In genomic region chr2:138942466-138942865, GRCh38 we compare ENCODE assay signal across 1 cellular context.
TF ChIP-seq lines count a peak whose summit lies in the region.

No MANE protein-coding gene starts in this region.

TF ChIP-seq in HepG2, 621 proteins besides CTCF, POLR2A, EP300 and RAD21 (continued from another document and continues in another):
- TF ChIP-seq ZNF781 (CRISPR knock-in tag; IDR thresholded peaks at IDR 0.05; ENCODE audit: borderline replicate concordance, not compliant biosample characterization) (no peak), ZNF17 (CRISPR knock-in tag; IDR thresholded peaks at IDR 0.05) (no peak), NFKB2 (CRISPR knock-in tag; IDR thresholded peaks at IDR 0.05; ENCODE audit: borderline replicate concordance) (peak; percentile 52; the same call in 1 of the 2 replicates), ZFP62 (CRISPR knock-in tag; IDR thresholded peaks at IDR 0.05) (no peak), IRF2 (CRISPR knock-in tag; IDR thresholded peaks at IDR 0.05) (peak; percentile 53; the same call in 1 of the 2 replicates), ZNF567 (CRISPR knock-in tag; IDR thresholded peaks at IDR 0.05; ENCODE audit: borderline replicate concordance) (no peak), ZNF546 (CRISPR knock-in tag; conservative IDR thresholded peaks at IDR 0.05) (no peak), ATM (IDR thresholded peaks at IDR 0.05; ENCODE audit: borderline replicate concordance) (no peak), RARA (CRISPR knock-in tag; IDR thresholded peaks at IDR 0.05) (no peak), MAFK (conservative IDR thresholded peaks at IDR 0.05 in 1 of 2, IDR thresholded peaks at IDR 0.05 in 1 of 2; ENCODE audit: low read length in 2 of 2) (no peak), ZNF512B (CRISPR knock-in tag; IDR thresholded peaks at IDR 0.05; ENCODE audit: borderline replicate concordance) (peak; percentile 42; the same call in 1 of the 2 replicates), RBFOX2 (IDR thresholded peaks at IDR 0.05; ENCODE audit: low read depth, low read length) (no peak), ZBTB33 (CRISPR knock-in tag; IDR thresholded peaks at IDR 0.05) (no peak), ZNF292 (CRISPR knock-in tag; IDR thresholded peaks at IDR 0.05; ENCODE audit: borderline replicate concordance, low read depth) (peak; percentile 81; the same call in 1 of the 2 replicates), THAP8 (CRISPR knock-in tag; IDR thresholded peaks at IDR 0.05; ENCODE audit: borderline replicate concordance) (no peak), TCF7L2 (IDR thresholded peaks at IDR 0.05; ENCODE audit: low read depth, low read length) (no peak), NR2F6 (IDR thresholded peaks at IDR 0.05) (no peak), NR2F6 (CRISPR knock-in tag; IDR thresholded peaks at IDR 0.05) (peak; percentile 27; the same call in 1 of the 2 replicates), ZNF577 (CRISPR knock-in tag; IDR thresholded peaks at IDR 0.05; ENCODE audit: borderline replicate concordance, low read depth) (no peak), MLLT10 (CRISPR knock-in tag; IDR thresholded peaks at IDR 0.05) (no peak), NRL (CRISPR knock-in tag; IDR thresholded peaks at IDR 0.05; ENCODE audit: borderline replicate concordance) (no peak)
- TF ChIP-seq, protein P1, sequence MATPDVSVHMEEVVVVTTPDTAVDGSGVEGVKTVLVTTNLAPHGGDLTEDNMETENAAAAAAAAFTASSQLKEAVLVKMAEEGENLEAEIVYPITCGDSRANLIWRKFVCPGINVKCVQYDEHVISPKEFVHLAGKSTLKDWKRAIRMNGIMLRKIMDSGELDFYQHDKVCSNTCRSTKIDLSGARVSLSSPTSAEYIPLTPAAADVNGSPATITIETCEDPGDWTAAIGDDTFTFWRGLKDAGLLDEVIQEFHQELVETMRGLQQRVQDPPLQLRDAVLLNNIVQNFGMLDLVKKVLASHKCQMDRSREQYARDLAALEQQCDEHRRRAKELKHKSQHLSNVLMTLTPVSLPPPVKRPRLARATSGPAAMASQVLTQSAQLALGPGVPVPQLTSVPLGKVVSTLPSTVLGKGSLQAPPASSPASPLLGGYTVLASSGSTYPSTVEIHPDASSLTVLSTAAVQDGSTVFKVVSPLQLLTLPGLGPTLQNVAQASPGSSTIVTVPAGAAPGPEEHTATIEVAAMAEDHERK (CRISPR knock-in tag; IDR thresholded peaks at IDR 0.05; ENCODE audit: low read depth), result no peak
- TF ChIP-seq, protein P2, sequence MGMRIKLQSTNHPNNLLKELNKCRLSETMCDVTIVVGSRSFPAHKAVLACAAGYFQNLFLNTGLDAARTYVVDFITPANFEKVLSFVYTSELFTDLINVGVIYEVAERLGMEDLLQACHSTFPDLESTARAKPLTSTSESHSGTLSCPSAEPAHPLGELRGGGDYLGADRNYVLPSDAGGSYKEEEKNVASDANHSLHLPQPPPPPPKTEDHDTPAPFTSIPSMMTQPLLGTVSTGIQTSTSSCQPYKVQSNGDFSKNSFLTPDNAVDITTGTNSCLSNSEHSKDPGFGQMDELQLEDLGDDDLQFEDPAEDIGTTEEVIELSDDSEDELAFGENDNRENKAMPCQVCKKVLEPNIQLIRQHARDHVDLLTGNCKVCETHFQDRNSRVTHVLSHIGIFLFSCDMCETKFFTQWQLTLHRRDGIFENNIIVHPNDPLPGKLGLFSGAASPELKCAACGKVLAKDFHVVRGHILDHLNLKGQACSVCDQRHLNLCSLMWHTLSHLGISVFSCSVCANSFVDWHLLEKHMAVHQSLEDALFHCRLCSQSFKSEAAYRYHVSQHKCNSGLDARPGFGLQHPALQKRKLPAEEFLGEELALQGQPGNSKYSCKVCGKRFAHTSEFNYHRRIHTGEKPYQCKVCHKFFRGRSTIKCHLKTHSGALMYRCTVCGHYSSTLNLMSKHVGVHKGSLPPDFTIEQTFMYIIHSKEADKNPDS (CRISPR knock-in tag; IDR thresholded peaks at IDR 0.05), result 0 out of 2 replicates have a peak, but pooled peaks have one; percentile 47
- TF ChIP-seq, protein P3, sequence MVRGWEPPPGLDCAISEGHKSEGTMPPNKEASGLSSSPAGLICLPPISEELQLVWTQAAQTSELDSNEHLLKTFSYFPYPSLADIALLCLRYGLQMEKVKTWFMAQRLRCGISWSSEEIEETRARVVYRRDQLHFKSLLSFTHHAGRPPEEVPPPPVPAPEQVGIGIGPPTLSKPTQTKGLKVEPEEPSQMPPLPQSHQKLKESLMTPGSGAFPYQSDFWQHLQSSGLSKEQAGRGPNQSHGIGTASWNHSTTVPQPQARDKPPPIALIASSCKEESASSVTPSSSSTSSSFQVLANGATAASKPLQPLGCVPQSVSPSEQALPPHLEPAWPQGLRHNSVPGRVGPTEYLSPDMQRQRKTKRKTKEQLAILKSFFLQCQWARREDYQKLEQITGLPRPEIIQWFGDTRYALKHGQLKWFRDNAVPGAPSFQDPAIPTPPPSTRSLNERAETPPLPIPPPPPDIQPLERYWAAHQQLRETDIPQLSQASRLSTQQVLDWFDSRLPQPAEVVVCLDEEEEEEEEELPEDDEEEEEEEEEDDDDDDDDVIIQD (CRISPR knock-in tag; IDR thresholded peaks at IDR 0.05; ENCODE audit: low read depth), result no peak
- TF ChIP-seq, protein P4, sequence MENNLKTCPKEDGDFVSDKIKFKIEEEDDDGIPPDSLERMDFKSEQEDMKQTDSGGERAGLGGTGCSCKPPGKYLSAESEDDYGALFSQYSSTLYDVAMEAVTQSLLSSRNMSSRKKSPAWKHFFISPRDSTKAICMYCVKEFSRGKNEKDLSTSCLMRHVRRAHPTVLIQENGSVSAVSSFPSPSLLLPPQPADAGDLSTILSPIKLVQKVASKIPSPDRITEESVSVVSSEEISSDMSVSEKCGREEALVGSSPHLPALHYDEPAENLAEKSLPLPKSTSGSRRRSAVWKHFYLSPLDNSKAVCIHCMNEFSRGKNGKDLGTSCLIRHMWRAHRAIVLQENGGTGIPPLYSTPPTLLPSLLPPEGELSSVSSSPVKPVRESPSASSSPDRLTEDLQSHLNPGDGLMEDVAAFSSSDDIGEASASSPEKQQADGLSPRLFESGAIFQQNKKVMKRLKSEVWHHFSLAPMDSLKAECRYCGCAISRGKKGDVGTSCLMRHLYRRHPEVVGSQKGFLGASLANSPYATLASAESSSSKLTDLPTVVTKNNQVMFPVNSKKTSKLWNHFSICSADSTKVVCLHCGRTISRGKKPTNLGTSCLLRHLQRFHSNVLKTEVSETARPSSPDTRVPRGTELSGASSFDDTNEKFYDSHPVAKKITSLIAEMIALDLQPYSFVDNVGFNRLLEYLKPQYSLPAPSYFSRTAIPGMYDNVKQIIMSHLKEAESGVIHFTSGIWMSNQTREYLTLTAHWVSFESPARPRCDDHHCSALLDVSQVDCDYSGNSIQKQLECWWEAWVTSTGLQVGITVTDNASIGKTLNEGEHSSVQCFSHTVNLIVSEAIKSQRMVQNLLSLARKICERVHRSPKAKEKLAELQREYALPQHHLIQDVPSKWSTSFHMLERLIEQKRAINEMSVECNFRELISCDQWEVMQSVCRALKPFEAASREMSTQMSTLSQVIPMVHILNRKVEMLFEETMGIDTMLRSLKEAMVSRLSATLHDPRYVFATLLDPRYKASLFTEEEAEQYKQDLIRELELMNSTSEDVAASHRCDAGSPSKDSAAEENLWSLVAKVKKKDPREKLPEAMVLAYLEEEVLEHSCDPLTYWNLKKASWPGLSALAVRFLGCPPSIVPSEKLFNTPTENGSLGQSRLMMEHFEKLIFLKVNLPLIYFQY (CRISPR knock-in tag; IDR thresholded peaks at IDR 0.05; ENCODE audit: borderline replicate concordance), result peak; percentile 83; the same call in 1 of the 2 replicates
- TF ChIP-seq, protein P5, sequence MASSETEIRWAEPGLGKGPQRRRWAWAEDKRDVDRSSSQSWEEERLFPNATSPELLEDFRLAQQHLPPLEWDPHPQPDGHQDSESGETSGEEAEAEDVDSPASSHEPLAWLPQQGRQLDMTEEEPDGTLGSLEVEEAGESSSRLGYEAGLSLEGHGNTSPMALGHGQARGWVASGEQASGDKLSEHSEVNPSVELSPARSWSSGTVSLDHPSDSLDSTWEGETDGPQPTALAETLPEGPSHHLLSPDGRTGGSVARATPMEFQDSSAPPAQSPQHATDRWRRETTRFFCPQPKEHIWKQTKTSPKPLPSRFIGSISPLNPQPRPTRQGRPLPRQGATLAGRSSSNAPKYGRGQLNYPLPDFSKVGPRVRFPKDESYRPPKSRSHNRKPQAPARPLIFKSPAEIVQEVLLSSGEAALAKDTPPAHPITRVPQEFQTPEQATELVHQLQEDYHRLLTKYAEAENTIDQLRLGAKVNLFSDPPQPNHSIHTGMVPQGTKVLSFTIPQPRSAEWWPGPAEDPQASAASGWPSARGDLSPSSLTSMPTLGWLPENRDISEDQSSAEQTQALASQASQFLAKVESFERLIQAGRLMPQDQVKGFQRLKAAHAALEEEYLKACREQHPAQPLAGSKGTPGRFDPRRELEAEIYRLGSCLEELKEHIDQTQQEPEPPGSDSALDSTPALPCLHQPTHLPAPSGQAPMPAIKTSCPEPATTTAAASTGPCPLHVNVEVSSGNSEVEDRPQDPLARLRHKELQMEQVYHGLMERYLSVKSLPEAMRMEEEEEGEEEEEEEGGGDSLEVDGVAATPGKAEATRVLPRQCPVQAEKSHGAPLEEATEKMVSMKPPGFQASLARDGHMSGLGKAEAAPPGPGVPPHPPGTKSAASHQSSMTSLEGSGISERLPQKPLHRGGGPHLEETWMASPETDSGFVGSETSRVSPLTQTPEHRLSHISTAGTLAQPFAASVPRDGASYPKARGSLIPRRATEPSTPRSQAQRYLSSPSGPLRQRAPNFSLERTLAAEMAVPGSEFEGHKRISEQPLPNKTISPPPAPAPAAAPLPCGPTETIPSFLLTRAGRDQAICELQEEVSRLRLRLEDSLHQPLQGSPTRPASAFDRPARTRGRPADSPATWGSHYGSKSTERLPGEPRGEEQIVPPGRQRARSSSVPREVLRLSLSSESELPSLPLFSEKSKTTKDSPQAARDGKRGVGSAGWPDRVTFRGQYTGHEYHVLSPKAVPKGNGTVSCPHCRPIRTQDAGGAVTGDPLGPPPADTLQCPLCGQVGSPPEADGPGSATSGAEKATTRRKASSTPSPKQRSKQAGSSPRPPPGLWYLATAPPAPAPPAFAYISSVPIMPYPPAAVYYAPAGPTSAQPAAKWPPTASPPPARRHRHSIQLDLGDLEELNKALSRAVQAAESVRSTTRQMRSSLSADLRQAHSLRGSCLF (CRISPR knock-in tag; IDR thresholded peaks at IDR 0.05; ENCODE audit: borderline replicate concordance), result no peak
- TF ChIP-seq, protein P6, sequence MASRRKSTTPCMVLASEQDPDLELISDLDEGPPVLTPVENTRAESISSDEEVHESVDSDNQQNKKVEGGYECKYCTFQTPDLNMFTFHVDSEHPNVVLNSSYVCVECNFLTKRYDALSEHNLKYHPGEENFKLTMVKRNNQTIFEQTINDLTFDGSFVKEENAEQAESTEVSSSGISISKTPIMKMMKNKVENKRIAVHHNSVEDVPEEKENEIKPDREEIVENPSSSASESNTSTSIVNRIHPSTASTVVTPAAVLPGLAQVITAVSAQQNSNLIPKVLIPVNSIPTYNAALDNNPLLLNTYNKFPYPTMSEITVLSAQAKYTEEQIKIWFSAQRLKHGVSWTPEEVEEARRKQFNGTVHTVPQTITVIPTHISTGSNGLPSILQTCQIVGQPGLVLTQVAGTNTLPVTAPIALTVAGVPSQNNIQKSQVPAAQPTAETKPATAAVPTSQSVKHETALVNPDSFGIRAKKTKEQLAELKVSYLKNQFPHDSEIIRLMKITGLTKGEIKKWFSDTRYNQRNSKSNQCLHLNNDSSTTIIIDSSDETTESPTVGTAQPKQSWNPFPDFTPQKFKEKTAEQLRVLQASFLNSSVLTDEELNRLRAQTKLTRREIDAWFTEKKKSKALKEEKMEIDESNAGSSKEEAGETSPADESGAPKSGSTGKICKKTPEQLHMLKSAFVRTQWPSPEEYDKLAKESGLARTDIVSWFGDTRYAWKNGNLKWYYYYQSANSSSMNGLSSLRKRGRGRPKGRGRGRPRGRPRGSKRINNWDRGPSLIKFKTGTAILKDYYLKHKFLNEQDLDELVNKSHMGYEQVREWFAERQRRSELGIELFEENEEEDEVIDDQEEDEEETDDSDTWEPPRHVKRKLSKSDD (CRISPR knock-in tag; IDR thresholded peaks at IDR 0.05; ENCODE audit: low read depth), result no peak
